ENCODE assay signal across 11 cellular contexts in the genomic region with DNA sequence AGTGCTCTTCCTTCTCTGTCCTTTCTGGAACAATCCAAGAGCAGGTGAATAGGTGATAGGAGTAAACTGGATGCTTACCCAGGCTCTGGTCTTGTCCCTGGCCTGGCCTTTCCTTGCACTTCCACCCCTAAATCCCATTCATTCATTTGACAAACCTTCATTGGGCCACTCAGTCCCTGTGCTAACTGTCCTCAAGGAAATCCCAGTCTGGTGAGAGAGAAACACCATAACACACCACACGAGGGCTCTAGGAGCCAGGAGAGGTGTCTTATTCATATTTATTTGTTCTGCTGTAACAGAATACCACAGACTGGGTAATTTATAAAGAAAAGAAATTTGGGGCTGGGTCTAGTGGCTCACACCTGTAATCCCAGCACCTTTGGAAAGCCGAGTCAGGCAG. TPM values are rescaled to one million over a fixed set of nuclear protein-coding genes. Genes with fewer than 3 reads are reported as not detected.
DNase-seq lines count a peak whose midpoint lies in the region; ATAC-seq and TF ChIP-seq lines count a peak whose summit lies in the region.
"Had no signal": no experiment of that assay in that cellular context is flagged by ENCODE, and none has a peak within 500 bp of the region (broad histone marks: within the 10 kb centered on the region; RNA-seq: fewer than 3 reads in every experiment).

No MANE protein-coding gene starts in this region.

- peaks cover 61% of the 10 kb centered on the region for H3K4me1 ChIP-seq in BLaER1
- H3K4me1 ChIP-seq in HCT116 (ENCODE audit: control insufficient read depth in 1 of 2, insufficient read depth in 2 of 2, low read length in 2 of 2), result peaks cover 17 to 31% of the 10 kb centered on the region in 2 experiments
- peaks cover 0 to 2% of the 10 kb centered on the region in 2 donors for H3K4me1 ChIP-seq in neuronal stem cell (ENCODE audit: control insufficient read depth in 2 of 2, insufficient read depth in 1 of 2, low read depth in 1 of 2, low read length in 2 of 2)

- H3K4me3 ChIP-seq in BLaER1 (no peak overlapping the region), HCT116 (replicated peaks in 1 of 2; ENCODE audit: low read depth in 1 of 2, low read length in 2 of 2) (no peak overlapping the region), kidney epithelial cell (ENCODE audit: low read depth, low read length) (no peak overlapping the region), neuronal stem cell (ENCODE audit: low read length in 2 of 2) (no peak overlapping the region)
- H3K4me3 ChIP-seq: lung had no signal

- H2BK5ac ChIP-seq in neuronal stem cell (ENCODE audit: low read length), result no peak overlapping the region

- no peak overlapping the region for H2AFZ ChIP-seq in HCT116 (ENCODE audit: low read depth, low read length, poor library complexity, severe bottlenecking)
- no peak overlapping the region for H2AFZ ChIP-seq in neuronal stem cell (ENCODE audit: low read length)

- no peak overlapping the region for H2AK5ac ChIP-seq in neuronal stem cell (ENCODE audit: low read depth, low read length)

- no peaks in the 10 kb centered on the region for H3K9me2 ChIP-seq in HCT116 (ENCODE audit: insufficient read depth)

- POLR2A ChIA-PET in HCT116 (lab: Charles Lee), result interaction anchor here (1.2 kb wide), 1 partner anchor 30 kb away, joined by 3 read pairs; no protein-coding TSS in a partner anchor

- H3K9me3 ChIP-seq in BLaER1, result no peaks in the 10 kb centered on the region
- H3K9me3 ChIP-seq in HCT116 (ENCODE audit: control insufficient read depth in 1 of 2, insufficient read depth in 1 of 2, low read depth in 1 of 2, low read length in 2 of 2), result no peaks in the 10 kb centered on the region
- H3K9me3 ChIP-seq in neuronal stem cell (replicated peaks in 1 of 2; ENCODE audit: control insufficient read depth in 2 of 2, insufficient read depth in 1 of 2, low read depth in 1 of 2, low read length in 2 of 2), result peaks cover 0 to 7% of the 10 kb centered on the region in 2 donors

- BruUV-seq in HCT116 (replicated peaks; lab: Mats Ljungman, UMichigan), result no TSS peak

- no peak overlapping the region for H3K18ac ChIP-seq in neuronal stem cell (ENCODE audit: low read length)

- no peak overlapping the region for H4K8ac ChIP-seq in neuronal stem cell (ENCODE audit: low read depth, low read length)

- H3K9ac ChIP-seq in BLaER1 (no peak overlapping the region), HCT116 (ENCODE audit: low read length) (no peak overlapping the region), neuronal stem cell (ENCODE audit: low read depth, low read length, poor library complexity) (no peak overlapping the region)

- H3K4me2 ChIP-seq in BLaER1 (peak overlapping the region; percentile 23; the same call in 1 of the 2 replicates), HCT116 (ENCODE audit: low read length) (no peak overlapping the region), neuronal stem cell (ENCODE audit: insufficient read depth, low read length, poor library complexity, severe bottlenecking) (no peak overlapping the region)

- H3K79me1 ChIP-seq in neuronal stem cell (ENCODE audit: low read depth, low read length), result no peaks in the 10 kb centered on the region

- no peak overlapping the region for H3K14ac ChIP-seq in neuronal stem cell (ENCODE audit: low read length)

- H2BK12ac ChIP-seq in neuronal stem cell (ENCODE audit: low read length), result no peak overlapping the region

- no peak overlapping the region for H2BK120ac ChIP-seq in neuronal stem cell (ENCODE audit: low read depth, low read length)

- peak; percentile 36 to 57 (median 41); a peak in 4 of 6 replicates for TF ChIP-seq CTCF in HCT116 (IDR thresholded peaks at IDR 0.05 in 2 of 3, conservative IDR thresholded peaks at IDR 0.05 in 1 of 3; ENCODE audit: borderline replicate concordance in 1 of 3, insufficient read depth in 1 of 3, low read depth in 2 of 3, low read length in 2 of 3)
- peak; percentile 28 for TF ChIP-seq CTCF in kidney epithelial cell (IDR thresholded peaks at IDR 0.05; ENCODE audit: insufficient read depth, low read length, poor library complexity, severe bottlenecking)

- CTCF ChIA-PET in HCT116 (lab: Charles Lee), result no interaction called here

- intact Hi-C loops in HCT116 (cut with micrococcal nuclease), result loop anchor here (10.0 kb wide), 1 partner anchor 221 kb away; a partner anchor contains a TSS

- peak; percentile 58 for TF ChIP-seq RAD21 in HCT116 (IDR thresholded peaks at IDR 0.05; ENCODE audit: low read depth)

- no peaks in the 10 kb centered on the region for H3K27me3 ChIP-seq in BLaER1
- no peaks in the 10 kb centered on the region for H3K27me3 ChIP-seq in HCT116 (ENCODE audit: insufficient read depth, low read length)
- H3K27me3 ChIP-seq in kidney epithelial cell (ENCODE audit: control insufficient read depth, insufficient read depth, low read length), result peaks cover 15% of the 10 kb centered on the region
- H3K27me3 ChIP-seq in neuronal stem cell (ENCODE audit: control insufficient read depth in 3 of 3, insufficient read depth in 3 of 3, low read depth in 1 of 3, low read length in 3 of 3), result no peaks in the 10 kb centered on the region

- H2BK15ac ChIP-seq in neuronal stem cell (ENCODE audit: low read length), result no peak overlapping the region

- RAD21 ChIA-PET in HCT116 (lab: Charles Lee; ENCODE audit: low non-redundant PET in 1 of 2, low total read pairs in 2 of 2, uncharacterized antibody in 2 of 2, unreplicated experiment in 2 of 2), result no interaction called here

- H4K20me1 ChIP-seq in BLaER1 (no peaks in the 10 kb centered on the region), HCT116 (ENCODE audit: insufficient read depth) (no peaks in the 10 kb centered on the region)

- no CpG with 5 or more reads among the region's 2 CpGs for WGBS in neuronal stem cell (ENCODE audit: extremely low coverage in 2 of 2, insufficient read length in 2 of 2, insufficient replicate concordance in 1 of 2), 2 donors

- in situ Hi-C loops in SK-MEL-5 (cut with HindIII; ENCODE audit: low pct_unique_long_range_greater_than_20kb, low sequenced_read_pairs), result no loop called here

- H3K4ac ChIP-seq in neuronal stem cell (ENCODE audit: low read length), result no peak overlapping the region

- H4K91ac ChIP-seq in neuronal stem cell (ENCODE audit: low read depth, low read length, poor library complexity), result no peak overlapping the region

- no peaks in the 10 kb centered on the region for H3K79me2 ChIP-seq in HCT116 (ENCODE audit: insufficient read depth, low read length)

- no peak for ATAC-seq in HCT116

- H3K23ac ChIP-seq in neuronal stem cell (ENCODE audit: low read depth, low read length, poor library complexity), result no peak overlapping the region

- no peak overlapping the region for H3K27ac ChIP-seq in BLaER1
- H3K27ac ChIP-seq in HCT116 (ENCODE audit: low read depth, low read length), result no peak overlapping the region
- no peak overlapping the region for H3K27ac ChIP-seq in neuronal stem cell (replicated peaks; ENCODE audit: low read length)

- H3K36me3 ChIP-seq in BLaER1, result no peaks in the 10 kb centered on the region
- no peaks in the 10 kb centered on the region for H3K36me3 ChIP-seq in HCT116 (ENCODE audit: control insufficient read depth in 1 of 2, insufficient read depth in 2 of 2, low read length in 2 of 2)
- H3K36me3 ChIP-seq in kidney epithelial cell (ENCODE audit: control insufficient read depth, insufficient read depth, low read length), result no peaks in the 10 kb centered on the region
- H3K36me3 ChIP-seq in neuronal stem cell (replicated peaks in 1 of 2; ENCODE audit: control insufficient read depth in 2 of 2, insufficient read depth in 2 of 2, low read length in 2 of 2), result peaks cover 0 to 44% of the 10 kb centered on the region in 2 donors

- DNase-seq in HCT116 (ENCODE audit: low read depth, low spot score) (no peak), SK-MEL-5 (ENCODE audit: low read depth, low spot score) (peak; percentile 53), kidney epithelial cell (ENCODE audit: low read depth) (no peak), activated gamma-delta T cell (lab: John Stamatoyannopoulos, UW) (no peak), neuronal stem cell (ENCODE audit: low spot score) (no peak), hypothalamus (lab: John Stamatoyannopoulos, UW) (no peak), SKM-1 treated with dmso at 0.1 percent for 144 hours (lab: John Stamatoyannopoulos, UW; ENCODE audit: unreplicated experiment) (no peak)
- DNase-seq: activated CD4-positive, alpha-beta T cell treated with anti-CD3 and anti-CD28 coated beads, Interleukin-2, amount 10 ng/mL, durations not matched to agents 24 days and 14 days; NCI-H2029 treated with DMSO at 0.1 percent for 48 hours had no signal

- no peak for TF ChIP-seq POLR2A in HCT116 (IDR thresholded peaks at IDR 0.05; ENCODE audit: borderline replicate concordance, extremely low read depth, insufficient read depth, insufficient read length)

TF ChIP-seq in HCT116, 20 proteins besides CTCF, POLR2A, EP300 and RAD21 (continues in another document):
- TF ChIP-seq, protein P1, sequence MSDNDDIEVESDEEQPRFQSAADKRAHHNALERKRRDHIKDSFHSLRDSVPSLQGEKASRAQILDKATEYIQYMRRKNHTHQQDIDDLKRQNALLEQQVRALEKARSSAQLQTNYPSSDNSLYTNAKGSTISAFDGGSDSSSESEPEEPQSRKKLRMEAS (IDR thresholded peaks at IDR 0.05), result no peak
- TF ChIP-seq EGR1 (IDR thresholded peaks at IDR 0.05; ENCODE audit: low read depth), result no peak
- no peak for TF ChIP-seq CEBPB (IDR thresholded peaks at IDR 0.05; ENCODE audit: low read depth)
- no peak for TF ChIP-seq ZFX (IDR thresholded peaks at IDR 0.05)

RNA-seq across cellular contexts. Expression of a gene that starts 22.8 kb away (rescaled TPM):
- total RNA-seq in HCT116 (2021; ENCODE audit: unreplicated experiment) (1.0 TPM), kidney epithelial cell (0.14 TPM in 1 of 2 replicates, not detected in the other)
- 2.1 and 2.3 TPM in 2 replicates for polyA plus RNA-seq in HCT116 (2012)
- total RNA-seq in SK-MEL-5 (2014; rRNA removed; shearing (Covaris generic)), result 0.16 and 0.40 TPM in 2 replicates
- polyA plus RNA-seq in SK-MEL-5 (2015; cell fraction: cytosol; rRNA removed), result 0.64 TPM in 1 of 2 replicates, not detected in the other
- 1.5 TPM in 1 of 2 replicates, not detected in the other for polyA plus RNA-seq in SK-MEL-5 (2015; cell fraction: nucleus; rRNA removed)
- polyA plus RNA-seq in neuronal stem cell (2013, experiment 1 of 2), result 0.96 TPM
- polyA plus RNA-seq in neuronal stem cell (2013, experiment 2 of 2), result 0.93 TPM

RNA-seq across cellular contexts. Expression of a gene that starts 30.0 kb away (rescaled TPM):
- total RNA-seq in HCT116 (2021; ENCODE audit: unreplicated experiment) (3.6 TPM), kidney epithelial cell (0.50 and 1.7 TPM in 2 replicates)
- polyA plus RNA-seq in HCT116 (2012), result 4.2 and 5.2 TPM in 2 replicates
- 0.16 TPM in 1 of 2 replicates, not detected in the other for total RNA-seq in SK-MEL-5 (2014; rRNA removed; shearing (Covaris generic))
- 0.46 TPM in 1 of 2 replicates, not detected in the other for polyA plus RNA-seq in SK-MEL-5 (2015; cell fraction: cytosol; rRNA removed)
- 0.27 TPM in 1 of 2 replicates, not detected in the other for polyA plus RNA-seq in SK-MEL-5 (2015; cell fraction: nucleus; rRNA removed)
- 5.9 TPM for polyA plus RNA-seq in neuronal stem cell (2013, experiment 1 of 2)
- polyA plus RNA-seq in neuronal stem cell (2013, experiment 2 of 2), result 7.3 TPM
- total RNA-seq: activated CD4-positive, alpha-beta T cell treated with anti-CD3 and anti-CD28 coated beads, Interleukin-2, amount 10 ng/mL, durations not matched to agents 24 days and 14 days had no signal

RNA-seq across cellular contexts. Expression of a gene that starts 36.7 kb away (rescaled TPM):
- total RNA-seq in HCT116 (2021; ENCODE audit: unreplicated experiment), result not detected
- polyA plus RNA-seq in HCT116 (2012), result not detected in 2 replicates
- total RNA-seq in SK-MEL-5 (2014; rRNA removed; shearing (Covaris generic)), result not detected in 2 replicates
- polyA plus RNA-seq in SK-MEL-5 (2015; cell fraction: cytosol; rRNA removed), result not detected in 2 replicates
- not detected in 2 replicates for polyA plus RNA-seq in SK-MEL-5 (2015; cell fraction: nucleus; rRNA removed)
- total RNA-seq in kidney epithelial cell, result not detected in 2 replicates
- not detected for polyA plus RNA-seq in neuronal stem cell (2013, experiment 1 of 2)
- not detected for polyA plus RNA-seq in neuronal stem cell (2013, experiment 2 of 2)
- total RNA-seq: activated CD4-positive, alpha-beta T cell treated with anti-CD3 and anti-CD28 coated beads, Interleukin-2, amount 10 ng/mL, durations not matched to agents 24 days and 14 days had no signal
